In the genomic region with DNA sequence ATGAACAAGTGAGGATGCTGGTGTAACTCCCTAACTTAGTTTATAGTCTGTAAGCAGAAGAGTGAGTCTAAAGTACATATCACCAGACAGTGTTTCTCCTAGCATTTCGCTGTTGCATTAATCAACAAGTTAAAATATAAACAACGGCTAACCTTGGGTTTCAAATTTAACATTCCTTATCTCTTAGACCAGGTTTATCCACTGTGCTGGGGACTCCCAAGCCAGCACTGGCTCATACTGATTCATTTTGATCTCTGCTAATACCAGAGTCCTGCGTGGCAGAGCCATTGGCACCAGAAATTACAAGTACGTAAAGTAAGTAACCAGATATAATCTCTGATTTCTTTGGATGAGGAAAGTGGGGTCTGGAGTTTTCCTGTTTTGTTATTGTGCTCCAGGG, we compare ENCODE assay signal across 25 cellular contexts. TPM values are rescaled to one million over a fixed set of nuclear protein-coding genes. Genes with fewer than 3 reads are reported as not detected.
DNase-seq lines count a peak whose midpoint lies in the region; ATAC-seq, FAIRE-seq and TF ChIP-seq lines count a peak whose summit lies in the region.
"Had no signal": no experiment of that assay in that cellular context is flagged by ENCODE, and none has a peak within 500 bp of the region (broad histone marks: within the 10 kb centered on the region; RNA-seq: fewer than 3 reads in every experiment).

A gene with protein sequence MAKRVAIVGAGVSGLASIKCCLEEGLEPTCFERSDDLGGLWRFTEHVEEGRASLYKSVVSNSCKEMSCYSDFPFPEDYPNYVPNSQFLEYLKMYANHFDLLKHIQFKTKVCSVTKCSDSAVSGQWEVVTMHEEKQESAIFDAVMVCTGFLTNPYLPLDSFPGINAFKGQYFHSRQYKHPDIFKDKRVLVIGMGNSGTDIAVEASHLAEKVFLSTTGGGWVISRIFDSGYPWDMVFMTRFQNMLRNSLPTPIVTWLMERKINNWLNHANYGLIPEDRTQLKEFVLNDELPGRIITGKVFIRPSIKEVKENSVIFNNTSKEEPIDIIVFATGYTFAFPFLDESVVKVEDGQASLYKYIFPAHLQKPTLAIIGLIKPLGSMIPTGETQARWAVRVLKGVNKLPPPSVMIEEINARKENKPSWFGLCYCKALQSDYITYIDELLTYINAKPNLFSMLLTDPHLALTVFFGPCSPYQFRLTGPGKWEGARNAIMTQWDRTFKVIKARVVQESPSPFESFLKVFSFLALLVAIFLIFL (plus strand): TSS at position 186 of the 400 bp plus-strand sequence. CDS start 9,594 bp downstream, outside the sequence.

- H2AK5ac ChIP-seq in H9 (ENCODE audit: insufficient read length, low read length) (no peak within 1 kb of the TSS), H1 (ENCODE audit: low read depth, low read length) (no peak within 1 kb of the TSS)

- CTCF ChIA-PET in OCI-LY7 (lab: Charles Lee; ENCODE audit: unreplicated experiment) (interaction anchor here (1.3 kb wide), 1 partner anchor 66 kb away, joined by 3 read pairs; the partner anchor contains the start of gene FMO4), H1 (lab: Charles Lee; ENCODE audit: partially characterized antibody) (interaction anchor here (0.6 to 5.5 kb wide), 10 partner anchors 10 to 281 kb away, joined by 3 to 56 read pairs (median 7); partner anchors contain the start of gene FMO4)
- CTCF ChIA-PET in CD4-positive, alpha-beta T cell (lab: Charles Lee), result interaction anchor here (1.0 kb wide), 1 partner anchor 65 kb away, joined by 3 read pairs; the partner anchor contains the start of gene FMO4

- TF ChIP-seq POLR2A in H1 (IDR thresholded peaks at IDR 0.05; ENCODE audit: control extremely low read depth in 1 of 2, low read depth in 2 of 2, low read length in 2 of 2) (no peak), tibial nerve (IDR thresholded peaks at IDR 0.05) (no peak)

- no peaks in the 10 kb centered on the region for H3K9me3 Mint-ChIP-seq in H9
- no peaks in the 10 kb centered on the region for H3K9me3 Mint-ChIP-seq in CD4-positive, alpha-beta T cell
- H3K9me3 Mint-ChIP-seq: CD8-positive, alpha-beta T cell had no signal

- H2BK12ac ChIP-seq in H9 (ENCODE audit: insufficient read length, low read depth, low read length), result no peak within 1 kb of the TSS
- H2BK12ac ChIP-seq in H1 (ENCODE audit: low read depth, low read length), result no peak within 1 kb of the TSS

- H3K18ac ChIP-seq in H9 (ENCODE audit: insufficient read length, low read depth, low read length) (no peak within 1 kb of the TSS), H1 (ENCODE audit: extremely low read depth, low read length) (no peak within 1 kb of the TSS)

- TF ChIP-seq CTCF in H9 (conservative IDR thresholded peaks at IDR 0.05) (no peak), OCI-LY7 (conservative IDR thresholded peaks at IDR 0.05; ENCODE audit: low read length) (no peak), H1 (IDR thresholded peaks at IDR 0.05; ENCODE audit: control extremely low read depth in 1 of 3, insufficient read depth in 1 of 3, low read depth in 1 of 3, low read length in 3 of 3) (no peak), tibial nerve (IDR thresholded peaks at IDR 0.05) (no peak)
- TF ChIP-seq CTCF in CD4-positive, alpha-beta T cell (IDR thresholded peaks at IDR 0.05), result no peak

- H3K4me1 Mint-ChIP-seq in H9, result peaks cover 35 to 37% of the 10 kb centered on the region in 2 experiments
- H3K4me1 Mint-ChIP-seq in CD4-positive, alpha-beta T cell (ENCODE audit: low read depth), result peaks cover 15% of the 10 kb centered on the region

- H4K5ac ChIP-seq in H9 (ENCODE audit: insufficient read length, low read depth, low read length) (no peak within 1 kb of the TSS), H1 (ENCODE audit: insufficient read length, low read depth, low read length) (no peak within 1 kb of the TSS)

- 0 out of 7 replicates have a peak, but pooled peaks cover 0 to 6% (median 0%) of the 10 kb centered on the region in 3 experiments for H3K36me3 Mint-ChIP-seq in H9 (ENCODE audit: insufficient read depth in 1 of 3, low read depth in 3 of 3)
- H3K36me3 Mint-ChIP-seq in CD4-positive, alpha-beta T cell (ENCODE audit: low read depth), result no peaks in the 10 kb centered on the region
- H3K36me3 Mint-ChIP-seq: CD8-positive, alpha-beta T cell had no signal

- H4K91ac ChIP-seq in H9 (ENCODE audit: insufficient read length, low read depth, low read length) (no peak within 1 kb of the TSS), H1 (replicated peaks; ENCODE audit: insufficient read length, low read length) (no peak within 1 kb of the TSS)

- no peak for FAIRE-seq in H1 (lab: Jason Lieb, UNC)
- FAIRE-seq: A204.1, GM12891 had no signal

- no CpG with 5 or more reads among the region's 4 CpGs for WGBS in H9 (ENCODE audit: extremely low coverage, insufficient read length, low lambda C conversion rate)
- WGBS in H1 (ENCODE audit: extremely low coverage in 1 of 2, insufficient coverage in 1 of 2, insufficient read length in 1 of 2, insufficient replicate concordance in 2 of 2, low coverage in 1 of 2, low lambda C conversion rate in 2 of 2, missing lambda C conversion rate in 1 of 2), 2 experiments, result 89% methylated on average over 4 of the region's 4 CpGs; no CpG with 5 or more reads in 1 of the 2 experiments
- 91 to 95% methylated on average over 4 of the region's 4 CpGs for whole genome bisulfite sequencing in tibial nerve, 2 donors

- TF ChIP-seq EP300 in H1 (IDR thresholded peaks at IDR 0.05; ENCODE audit: borderline replicate concordance in 1 of 2, low read depth in 2 of 2, low read length in 2 of 2) (no peak), tibial nerve (IDR thresholded peaks at IDR 0.05) (no peak)

- no peaks in the 10 kb centered on the region; the same call in 1 of the 2 replicates for H3K27me3 Mint-ChIP-seq in H9 (ENCODE audit: low read depth)
- peaks cover 71% of the 10 kb centered on the region for H3K27me3 Mint-ChIP-seq in CD4-positive, alpha-beta T cell

- no peak within 1 kb of the TSS for H3T11ph ChIP-seq in H9 (ENCODE audit: low read length)

- H2BK120ac ChIP-seq in H9 (ENCODE audit: low read depth, low read length, poor library complexity, severe bottlenecking) (no peak within 1 kb of the TSS), H1 (replicated peaks; ENCODE audit: low read depth, low read length) (no peak within 1 kb of the TSS)

- H3K56ac ChIP-seq in H9 (ENCODE audit: insufficient read length, low read depth, low read length), result no peak within 1 kb of the TSS
- H3K56ac ChIP-seq in H1 (replicated peaks; ENCODE audit: insufficient read length, low read depth, low read length), result no peak within 1 kb of the TSS

- no peak within 1 kb of the TSS for H3K4ac ChIP-seq in H9 (ENCODE audit: low read depth, low read length)
- no peak within 1 kb of the TSS for H3K4ac ChIP-seq in H1 (replicated peaks; ENCODE audit: insufficient read length, low read depth, low read length)

- H3K36me3 ChIP-seq in OCI-LY7 (ENCODE audit: insufficient read depth, low read length) (peaks cover 17% of the 10 kb centered on the region), H1 (ENCODE audit: control insufficient read depth in 2 of 4, insufficient read depth in 4 of 4, low read length in 3 of 4) (no peaks in the 10 kb centered on the region), tibial nerve (no peaks in the 10 kb centered on the region)
- H3K36me3 ChIP-seq: BLaER1 treated with 17β-estradiol and CSF1 and Interleukin-3, amounts not matched to agents 10 nM and 100 nM had no signal

- H3K23me2 ChIP-seq in H9 (ENCODE audit: insufficient read length, low read depth, low read length, poor library complexity, severe bottlenecking) (peaks cover 2% of the 10 kb centered on the region), H1 (ENCODE audit: low read depth, low read length) (no peaks in the 10 kb centered on the region; the same call in 1 of the 2 replicates)

- H3K27ac ChIP-seq in H9 (ENCODE audit: insufficient read length, low read depth, low read length) (no peak within 1 kb of the TSS), OCI-LY7 (ENCODE audit: low read depth, low read length, poor library complexity, severe bottlenecking) (no peak within 1 kb of the TSS), H1 (ENCODE audit: low read depth, low read length) (no peak within 1 kb of the TSS), tibial nerve (no peak within 1 kb of the TSS)
- no peak within 1 kb of the TSS for H3K27ac ChIP-seq in CD4-positive, alpha-beta T cell (ENCODE audit: low read depth, low read length)
- H3K27ac ChIP-seq: BLaER1 treated with 17β-estradiol and CSF1 and Interleukin-3, amounts not matched to agents 10 nM and 100 nM had no signal

- peaks cover 5% of the 10 kb centered on the region; the same call in 1 of the 2 replicates for H3K4me1 ChIP-seq in H9 (ENCODE audit: insufficient read depth, low read length)
- peaks cover 37% of the 10 kb centered on the region for H3K4me1 ChIP-seq in OCI-LY7 (ENCODE audit: insufficient read depth, low read length, poor library complexity, severe bottlenecking)
- peaks cover 3 to 11% (median 9%) of the 10 kb centered on the region in 4 experiments for H3K4me1 ChIP-seq in H1 (replicated peaks in 1 of 4; ENCODE audit: control insufficient read depth in 3 of 4, insufficient read depth in 4 of 4, low read length in 3 of 4)
- H3K4me1 ChIP-seq in tibial nerve, result peaks cover 0 to 13% (median 4%) of the 10 kb centered on the region in 4 donors
- H3K4me1 ChIP-seq: Caco-2 had no signal

- H2BK5ac ChIP-seq in H9 (ENCODE audit: insufficient read length, low read length) (no peak within 1 kb of the TSS), H1 (ENCODE audit: low read depth, low read length) (no peak within 1 kb of the TSS)

- H3K23ac ChIP-seq in H9 (ENCODE audit: insufficient read length, low read depth, low read length) (no peak within 1 kb of the TSS), H1 (ENCODE audit: insufficient read length) (no peak within 1 kb of the TSS)

- no peaks in the 10 kb centered on the region for H3K79me2 ChIP-seq in H9 (ENCODE audit: insufficient read depth, low read length)
- peaks cover 13% of the 10 kb centered on the region; the same call in 1 of the 2 replicates for H3K79me2 ChIP-seq in OCI-LY7 (ENCODE audit: insufficient read depth, low read depth, low read length)
- no peaks in the 10 kb centered on the region for H3K79me2 ChIP-seq in H1 (ENCODE audit: control insufficient read depth in 1 of 2, insufficient read depth in 2 of 2, low read length in 2 of 2)

- H2BK15ac ChIP-seq in H9 (ENCODE audit: low read depth, low read length), result no peak within 1 kb of the TSS
- H2BK15ac ChIP-seq in H1 (ENCODE audit: low read length), result peak within 1 kb of the TSS; percentile 14

- no peak for ATAC-seq in sciatic nerve
- ATAC-seq in CD4-positive, alpha-beta T cell (ENCODE audit: poor library complexity), result no peak
- ATAC-seq: CD8-positive, alpha-beta T cell had no signal

- H3K27ac Mint-ChIP-seq in H9, result peak within 1 kb of the TSS in 2 of 3 experiments; percentile 12 to 33; a peak in 1 of 7 replicates
- H3K27ac Mint-ChIP-seq in CD4-positive, alpha-beta T cell, result no peak within 1 kb of the TSS
- H3K27ac Mint-ChIP-seq: CD8-positive, alpha-beta T cell had no signal

- H3K9me3 ChIP-seq in H9 (ENCODE audit: control insufficient read depth, low read depth, low read length) (no peaks in the 10 kb centered on the region), OCI-LY7 (ENCODE audit: low read length) (no peaks in the 10 kb centered on the region), H1 (ENCODE audit: insufficient read depth in 2 of 2, low read depth in 1 of 2, low read length in 1 of 2) (no peaks in the 10 kb centered on the region), tibial nerve (no peaks in the 10 kb centered on the region)
- H3K9me3 ChIP-seq in CD4-positive, alpha-beta T cell (ENCODE audit: control insufficient read depth, low read length), result no peaks in the 10 kb centered on the region
- H3K9me3 ChIP-seq: BLaER1 treated with 17β-estradiol and CSF1 and Interleukin-3, amounts not matched to agents 10 nM and 100 nM; Caco-2 had no signal

- BruUV-seq in OCI-LY7 (replicated peaks; lab: Mats Ljungman, UMichigan), result no TSS peak

- intact Hi-C loops in OCI-LY7 (cut with micrococcal nuclease; ENCODE audit: unreplicated experiment) (no loop called here), sciatic nerve (cut with DNase I) (no loop called here)
- intact Hi-C loops in CD4-positive, alpha-beta T cell (cut with DNase I, micrococcal nuclease), result no loop called here

- DNase-seq in H9 (no peak), OCI-LY7 (ENCODE audit: low spot score) (no peak), H1 (ENCODE audit: low read depth in 1 of 2, low spot score in 2 of 2) (no peak), sciatic nerve (ENCODE audit: low spot score) (no peak), MV-4-11 (lab: John Stamatoyannopoulos, UW) (no peak), tibial nerve (ENCODE audit: low spot score in 2 of 2) (no peak), occipital lobe (lab: John Stamatoyannopoulos, UW) (no peak)
- no peak for DNase-seq in CD4-positive, alpha-beta T cell
- DNase-seq: AML-193; Caco-2; CD8-positive, alpha-beta T cell; DMS 273 treated with DMSO at 0.1 percent for 48 hours; DMS79; GF-D8; Karpas-422; NCI-H1105; NCI-H1436 treated with DMSO at 0.1 percent for 48 hours; NCI-H1930; NCI-H526 treated with DMSO at 0.1 percent for 48 hours had no signal

- no peak within 1 kb of the TSS for H3K14ac ChIP-seq in H9 (ENCODE audit: insufficient read depth, low read length)
- H3K14ac ChIP-seq in H1 (ENCODE audit: insufficient read length), result no peak within 1 kb of the TSS

- H3K79me1 ChIP-seq in H9 (ENCODE audit: insufficient read depth, low read depth, low read length, poor library complexity, severe bottlenecking) (no peaks in the 10 kb centered on the region), H1 (ENCODE audit: low read depth, low read length) (no peaks in the 10 kb centered on the region)

- H2BK20ac ChIP-seq in H9 (ENCODE audit: low read depth, low read length, poor library complexity, severe bottlenecking), result no peak within 1 kb of the TSS
- no peak within 1 kb of the TSS for H2BK20ac ChIP-seq in H1 (ENCODE audit: low read length)

- H2AFZ ChIP-seq in H9 (ENCODE audit: low read length) (no peak within 1 kb of the TSS), OCI-LY7 (ENCODE audit: low read length) (no peak within 1 kb of the TSS), H1 (ENCODE audit: low read length) (no peak within 1 kb of the TSS)

- H3K9me2 ChIP-seq in OCI-LY7 (ENCODE audit: insufficient read depth, low read length), result no peaks in the 10 kb centered on the region

- H3K27me3 ChIP-seq in H9 (ENCODE audit: insufficient read depth, low read length) (no peaks in the 10 kb centered on the region), H1 (replicated peaks in 1 of 4; ENCODE audit: control insufficient read depth in 3 of 4, extremely low read depth in 1 of 4, insufficient read depth in 3 of 4, low read length in 3 of 4) (peaks cover 0 to 2% (median 0%) of the 10 kb centered on the region in 4 experiments; a peak in 3 of 7 replicates), tibial nerve (peaks cover 0 to 10% of the 10 kb centered on the region in 2 donors)
- peaks cover 23% of the 10 kb centered on the region for H3K27me3 ChIP-seq in CD4-positive, alpha-beta T cell (ENCODE audit: control insufficient read depth, insufficient read depth, low read length)
- H3K27me3 ChIP-seq: BLaER1 treated with 17β-estradiol and CSF1 and Interleukin-3, amounts not matched to agents 10 nM and 100 nM had no signal

- H3K4me2 ChIP-seq in H9 (ENCODE audit: insufficient read depth, insufficient read length, low read length) (no peak within 1 kb of the TSS), OCI-LY7 (ENCODE audit: low read length) (peak within 1 kb of the TSS; percentile 87; the same call in 1 of the 2 replicates), H1 (ENCODE audit: insufficient read depth in 1 of 2, low read depth in 2 of 2, low read length in 2 of 2) (no peak within 1 kb of the TSS)
- H3K4me2 ChIP-seq: BLaER1 treated with 17β-estradiol and CSF1 and Interleukin-3, amounts not matched to agents 10 nM and 100 nM had no signal

- H3K4me3 ChIP-seq in OCI-LY7 (ENCODE audit: low read depth, low read length, poor library complexity, severe bottlenecking), result no peak within 1 kb of the TSS
- H3K4me3 ChIP-seq in H1 (ENCODE audit: extremely low read depth in 1 of 4, insufficient read depth in 2 of 4, low read depth in 3 of 4, low read length in 4 of 4), result no peak within 1 kb of the TSS
- no peak within 1 kb of the TSS for H3K4me3 ChIP-seq in tibial nerve
- H3K4me3 ChIP-seq: BLaER1 treated with 17β-estradiol and CSF1 and Interleukin-3, amounts not matched to agents 10 nM and 100 nM had no signal

- no peaks in the 10 kb centered on the region for H4K20me1 ChIP-seq in H9 (ENCODE audit: control insufficient read depth, insufficient read depth, insufficient read length)
- H4K20me1 ChIP-seq in OCI-LY7 (ENCODE audit: insufficient read depth, low read length), result no peaks in the 10 kb centered on the region
- H4K20me1 ChIP-seq in H1 (replicated peaks in 1 of 2; ENCODE audit: control insufficient read depth in 1 of 2, insufficient read depth in 2 of 2, low read length in 2 of 2), result no peaks in the 10 kb centered on the region
- H4K20me1 ChIP-seq: BLaER1 treated with 17β-estradiol and CSF1 and Interleukin-3, amounts not matched to agents 10 nM and 100 nM had no signal

- H3K9ac ChIP-seq in H9 (ENCODE audit: extremely low read depth, insufficient read length, low read length) (no peak within 1 kb of the TSS), H1 (replicated peaks in 1 of 4; ENCODE audit: extremely low read depth in 1 of 4, low read depth in 3 of 4, low read length in 3 of 4) (no peak within 1 kb of the TSS)
- H3K9ac ChIP-seq: BLaER1 treated with 17β-estradiol and CSF1 and Interleukin-3, amounts not matched to agents 10 nM and 100 nM had no signal

- no peak for TF ChIP-seq RAD21 in H1 (IDR thresholded peaks at IDR 0.05 in 1 of 2, conservative IDR thresholded peaks at IDR 0.05 in 1 of 2; ENCODE audit: low read depth in 2 of 2, low read length in 2 of 2)

- H4K8ac ChIP-seq in H9 (replicated peaks; ENCODE audit: insufficient read length, low read depth, low read length) (no peak within 1 kb of the TSS), H1 (ENCODE audit: extremely low read depth, insufficient read depth, low read length) (no peak within 1 kb of the TSS)

- H3K4me3 Mint-ChIP-seq in H9, result no peak within 1 kb of the TSS; a peak in 1 of 5 replicates
- H3K4me3 Mint-ChIP-seq in CD4-positive, alpha-beta T cell, result no peak within 1 kb of the TSS
- H3K4me3 Mint-ChIP-seq: CD8-positive, alpha-beta T cell had no signal

- POLR2A ChIA-PET in OCI-LY7 (lab: Charles Lee), result interaction anchor here (0.5 to 4.8 kb wide), 2 partner anchors 43 to 65 kb away, joined by 4 to 28 read pairs; partner anchors contain the start of gene FMO4
- POLR2A ChIA-PET in H1 (lab: Charles Lee; ENCODE audit: partially characterized antibody), result no interaction called here
- POLR2A ChIA-PET in CD4-positive, alpha-beta T cell (lab: Charles Lee), result interaction anchor here (0.6 kb wide), 1 partner anchor 65 kb away, joined by 3 read pairs; the partner anchor contains the start of gene FMO4

RNA-seq across cellular contexts. Expression of the gene that starts here (rescaled TPM):
- not detected in 2 replicates for total RNA-seq in H9 (2021)
- 0.38 and 1.2 TPM in 2 replicates for total RNA-seq in OCI-LY7 (2014; rRNA removed; shearing (Covaris generic))
- total RNA-seq in OCI-LY7 (2022), result 0.34 and 0.98 TPM in 2 replicates
- total RNA-seq in H1 (2021; fragmentation: NEBNext Ultra II Directional; extraction: Animal tissue kit (Norgen Biotek cat#: 25700)), result 0.36 TPM in 1 of 2 replicates, not detected in the other
- polyA plus RNA-seq in H1 (2011; rRNA removed), result 0.03 and 0.11 TPM in 2 replicates
- 0.13 TPM for polyA plus RNA-seq in H1 (2011; cell fraction: cytosol; rRNA removed)
- 0.77 TPM for polyA plus RNA-seq in H1 (2011; cell fraction: nucleus; rRNA removed)
- 0.11 to 0.27 TPM in 2 of 4 replicates, not detected in the others for polyA plus RNA-seq in H1 (2012, experiment 1 of 2)
- not detected for polyA plus RNA-seq in H1 (2012, experiment 2 of 2)
- polyA plus RNA-seq in H1 (2013, experiment 1 of 2), result 0.02 TPM
- 0.04 TPM for polyA plus RNA-seq in H1 (2013, experiment 2 of 2)
- 0.47 TPM in 1 of 2 replicates, not detected in the other for polyA minus RNA-seq in H1 (2011; rRNA and poly(A)+ RNA removed)
- polyA minus RNA-seq in H1 (2011; cell fraction: cytosol; rRNA and poly(A)+ RNA removed), result not detected
- not detected for polyA minus RNA-seq in H1 (2011; cell fraction: nucleus; rRNA and poly(A)+ RNA removed)
- 10.2 TPM for total RNA-seq in sciatic nerve
- total RNA-seq in tibial nerve, result 1 to 10 TPM in 1 of 4 donors, under 1 TPM in 3; 0.21 to 2.9 (median 0.67) TPM
- not detected for total RNA-seq in CD4-positive, alpha-beta T cell
- total RNA-seq in occipital lobe, result 5.8 TPM
- total RNA-seq: Caco-2; CD8-positive, alpha-beta T cell; H4; HT-29; NCI-H460 had no signal
